ENCODE assay signal across 1 cellular context in genomic region chr2:2845796-2846315, GRCh38.
TF ChIP-seq lines count a peak whose summit lies in the region.

No MANE protein-coding gene starts in this region.

TF ChIP-seq in GM23338, 12 proteins besides CTCF, POLR2A, EP300 and RAD21 (continued from another document):
- no peak for TF ChIP-seq ZNF462 (CRISPR knock-in tag; IDR thresholded peaks at IDR 0.05)
- TF ChIP-seq ZNF331 (CRISPR knock-in tag; IDR thresholded peaks at IDR 0.05; ENCODE audit: low read depth), result no peak
- no peak for TF ChIP-seq ZNF114 (CRISPR knock-in tag; IDR thresholded peaks at IDR 0.05)
- no peak for TF ChIP-seq STAT1 (IDR thresholded peaks at IDR 0.05; ENCODE audit: unreplicated experiment)
- no peak for TF ChIP-seq POLR2AphosphoS5 (IDR thresholded peaks at IDR 0.05; ENCODE audit: low read depth)
- no peak for TF ChIP-seq EZH2 (IDR thresholded peaks at IDR 0.05; ENCODE audit: low read depth, unreplicated experiment)
- TF ChIP-seq, protein P1, sequence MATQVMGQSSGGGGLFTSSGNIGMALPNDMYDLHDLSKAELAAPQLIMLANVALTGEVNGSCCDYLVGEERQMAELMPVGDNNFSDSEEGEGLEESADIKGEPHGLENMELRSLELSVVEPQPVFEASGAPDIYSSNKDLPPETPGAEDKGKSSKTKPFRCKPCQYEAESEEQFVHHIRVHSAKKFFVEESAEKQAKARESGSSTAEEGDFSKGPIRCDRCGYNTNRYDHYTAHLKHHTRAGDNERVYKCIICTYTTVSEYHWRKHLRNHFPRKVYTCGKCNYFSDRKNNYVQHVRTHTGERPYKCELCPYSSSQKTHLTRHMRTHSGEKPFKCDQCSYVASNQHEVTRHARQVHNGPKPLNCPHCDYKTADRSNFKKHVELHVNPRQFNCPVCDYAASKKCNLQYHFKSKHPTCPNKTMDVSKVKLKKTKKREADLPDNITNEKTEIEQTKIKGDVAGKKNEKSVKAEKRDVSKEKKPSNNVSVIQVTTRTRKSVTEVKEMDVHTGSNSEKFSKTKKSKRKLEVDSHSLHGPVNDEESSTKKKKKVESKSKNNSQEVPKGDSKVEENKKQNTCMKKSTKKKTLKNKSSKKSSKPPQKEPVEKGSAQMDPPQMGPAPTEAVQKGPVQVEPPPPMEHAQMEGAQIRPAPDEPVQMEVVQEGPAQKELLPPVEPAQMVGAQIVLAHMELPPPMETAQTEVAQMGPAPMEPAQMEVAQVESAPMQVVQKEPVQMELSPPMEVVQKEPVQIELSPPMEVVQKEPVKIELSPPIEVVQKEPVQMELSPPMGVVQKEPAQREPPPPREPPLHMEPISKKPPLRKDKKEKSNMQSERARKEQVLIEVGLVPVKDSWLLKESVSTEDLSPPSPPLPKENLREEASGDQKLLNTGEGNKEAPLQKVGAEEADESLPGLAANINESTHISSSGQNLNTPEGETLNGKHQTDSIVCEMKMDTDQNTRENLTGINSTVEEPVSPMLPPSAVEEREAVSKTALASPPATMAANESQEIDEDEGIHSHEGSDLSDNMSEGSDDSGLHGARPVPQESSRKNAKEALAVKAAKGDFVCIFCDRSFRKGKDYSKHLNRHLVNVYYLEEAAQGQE (IDR thresholded peaks at IDR 0.05; ENCODE audit: unreplicated experiment), result no peak
- TF ChIP-seq NANOG (IDR thresholded peaks at IDR 0.05; ENCODE audit: borderline replicate concordance), result no peak
- no peak for TF ChIP-seq JUNB (IDR thresholded peaks at IDR 0.05; ENCODE audit: unreplicated experiment)
- no peak for TF ChIP-seq EZH2phosphoT487 (IDR thresholded peaks at IDR 0.05; ENCODE audit: unreplicated experiment)
- TF ChIP-seq CREB1 (CRISPR knock-in tag; IDR thresholded peaks at IDR 0.05; ENCODE audit: low read depth), result no peak
